ENCODE assay signal across 8 cellular contexts in the genomic region with DNA sequence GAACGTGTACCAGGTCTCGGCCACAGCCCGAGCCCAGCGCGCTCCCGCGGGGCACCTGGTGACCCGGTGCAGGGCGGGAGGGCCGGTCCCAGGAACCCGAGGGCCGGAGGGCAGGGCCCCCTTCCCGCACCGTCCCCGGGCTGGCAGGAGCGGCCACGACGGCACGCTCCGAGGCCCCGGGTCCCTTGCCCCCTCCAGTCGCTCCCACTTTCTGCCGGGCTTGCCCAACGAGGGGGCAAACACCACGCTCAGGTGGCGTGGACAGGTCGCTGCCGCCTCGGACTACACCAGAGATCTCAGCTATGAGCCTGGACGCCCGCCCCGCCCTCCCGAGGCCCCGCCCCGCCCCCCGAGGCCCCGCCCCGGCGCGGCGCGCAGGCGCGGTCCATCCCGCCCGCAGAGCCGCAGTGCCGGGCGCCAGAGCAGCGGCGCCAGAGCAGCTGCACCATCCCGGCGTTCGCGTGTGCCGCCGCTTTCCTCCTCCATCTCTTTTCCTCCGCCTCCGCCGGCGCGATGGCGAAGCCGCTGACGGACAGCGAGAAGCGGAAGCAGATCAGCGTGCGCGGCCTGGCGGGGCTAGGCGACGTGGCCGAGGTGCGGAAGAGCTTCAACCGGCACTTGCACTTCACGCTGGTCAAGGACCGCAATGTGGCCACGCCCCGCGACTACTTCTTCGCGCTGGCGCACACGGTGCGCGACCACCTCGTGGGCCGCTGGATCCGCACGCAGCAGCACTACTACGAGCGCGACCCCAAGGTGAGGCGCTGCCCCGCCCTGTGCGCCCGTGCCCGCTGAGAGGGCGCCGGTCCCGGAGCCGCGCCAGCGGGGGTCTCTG. TPM values are rescaled to one million over a fixed set of nuclear protein-coding genes. Genes with fewer than 3 reads are reported as not detected.
DNase-seq lines count a peak whose midpoint lies in the region; ATAC-seq and TF ChIP-seq lines count a peak whose summit lies in the region.

A gene (plus strand): TSS at position 420 of the 835 bp plus-strand sequence. CDS start 94 bp downstream, at position 514.

- DNase-seq in EH (ENCODE audit: low read depth): peak; percentile 88
- DNase-seq in activated T-helper 2 cell treated with anti-CD3 and anti-CD28 coated beads, Interferon-gamma antibody, Interleukin-2, Interleukin-4, amounts not matched to agents 10 μg/mL and 5 μg/mL and 100 μg/mL, durations not matched to agents 14 hours and 24 hours and 36 hours (ENCODE audit: low spot score): peak; percentile 69
- peak; percentile 70 for DNase-seq in fibroblast of peridontal ligament (ENCODE audit: extremely low read depth)
- peak; percentile 68 for DNase-seq in natural killer cell
- DNase-seq in stimulated activated naive CD4-positive, alpha-beta T cell treated with Interleukin-2 at 50 U/mL for 16 hours (lab: John Stamatoyannopoulos, UW): peak; percentile 58

- H3K36me3 Mint-ChIP-seq in activated T-helper 2 cell treated with anti-CD3 and anti-CD28 coated beads, Interferon-gamma antibody, Interleukin-2, Interleukin-4, amounts not matched to agents 10 μg/mL and 5 μg/mL and 100 μg/mL, durations not matched to agents 14 hours and 24 hours and 36 hours (ENCODE audit: low read depth): peaks cover 15% of the 10 kb centered on the region
- H3K36me3 Mint-ChIP-seq in natural killer cell: no peaks in the 10 kb centered on the region

- peaks cover 35% of the 10 kb centered on the region for H3K4me1 Mint-ChIP-seq in activated T-helper 2 cell treated with anti-CD3 and anti-CD28 coated beads, Interferon-gamma antibody, Interleukin-2, Interleukin-4, amounts not matched to agents 10 μg/mL and 5 μg/mL and 100 μg/mL, durations not matched to agents 14 hours and 24 hours and 36 hours (ENCODE audit: low read depth)
- peaks cover 28 to 40% of the 10 kb centered on the region in 2 donors for H3K4me1 Mint-ChIP-seq in natural killer cell

- peaks cover 7% of the 10 kb centered on the region for H3K27me3 Mint-ChIP-seq in activated T-helper 2 cell treated with anti-CD3 and anti-CD28 coated beads, Interferon-gamma antibody, Interleukin-2, Interleukin-4, amounts not matched to agents 10 μg/mL and 5 μg/mL and 100 μg/mL, durations not matched to agents 14 hours and 24 hours and 36 hours (ENCODE audit: low read depth)
- peaks cover 7 to 9% of the 10 kb centered on the region in 2 donors for H3K27me3 Mint-ChIP-seq in natural killer cell (ENCODE audit: low read depth in 2 of 2)

- H3K27ac ChIP-seq in KOPT-K1 (ENCODE audit: low read depth, low read length, poor library complexity, severe bottlenecking): peak within 1 kb of the TSS; percentile 81

- peaks cover 7% of the 10 kb centered on the region; the same call in 1 of the 2 replicates for H3K36me3 ChIP-seq in KOPT-K1 (ENCODE audit: insufficient read depth, low read length)

- no peaks in the 10 kb centered on the region for H3K9me3 ChIP-seq in KOPT-K1 (ENCODE audit: insufficient read depth, low read length, poor library complexity, severe bottlenecking)

- H3K27ac Mint-ChIP-seq in activated T-helper 2 cell treated with anti-CD3 and anti-CD28 coated beads, Interferon-gamma antibody, Interleukin-2, Interleukin-4, amounts not matched to agents 10 μg/mL and 5 μg/mL and 100 μg/mL, durations not matched to agents 14 hours and 24 hours and 36 hours: peak within 1 kb of the TSS; percentile 82
- peak within 1 kb of the TSS; percentile 74 to 79 for H3K27ac Mint-ChIP-seq in natural killer cell

- peak within 1 kb of the TSS; percentile 93 for H3K4me3 Mint-ChIP-seq in activated T-helper 2 cell treated with anti-CD3 and anti-CD28 coated beads, Interferon-gamma antibody, Interleukin-2, Interleukin-4, amounts not matched to agents 10 μg/mL and 5 μg/mL and 100 μg/mL, durations not matched to agents 14 hours and 24 hours and 36 hours (ENCODE audit: low read depth)
- H3K4me3 Mint-ChIP-seq in natural killer cell: peak within 1 kb of the TSS; percentile 97

- no peaks in the 10 kb centered on the region for H3K9me3 Mint-ChIP-seq in activated T-helper 2 cell treated with anti-CD3 and anti-CD28 coated beads, Interferon-gamma antibody, Interleukin-2, Interleukin-4, amounts not matched to agents 10 μg/mL and 5 μg/mL and 100 μg/mL, durations not matched to agents 14 hours and 24 hours and 36 hours
- H3K9me3 Mint-ChIP-seq in natural killer cell: no peaks in the 10 kb centered on the region

- intact Hi-C loops in activated T-helper 2 cell treated with anti-CD3 and anti-CD28 coated beads, Interferon-gamma antibody, Interleukin-2, Interleukin-4, amounts not matched to agents 10 μg/mL and 5 μg/mL and 100 μg/mL, durations not matched to agents 14 hours and 24 hours and 36 hours (cut with micrococcal nuclease): loop anchor here (1.0 to 5.0 kb wide), 7 partner anchors 10 to 256 kb away; a partner anchor contains a TSS
- intact Hi-C loops in natural killer cell (cut with micrococcal nuclease): loop anchor here (1.0 to 2.0 kb wide), 4 partner anchors 53 to 256 kb away; a partner anchor contains a TSS

- peak; percentile 99 for TF ChIP-seq POLR2A in Raji (IDR thresholded peaks at IDR 0.05; ENCODE audit: insufficient read depth, low read depth, low read length)

- TF ChIP-seq CTCF in natural killer cell (IDR thresholded peaks at IDR 0.05): no peak

- ATAC-seq in GM21825 (IDR thresholded peaks at IDR 0.05; ENCODE audit: unreplicated experiment): peak; percentile 63
- ATAC-seq in natural killer cell: peak; percentile 89 to 91 (median 90)

RNA-seq across cellular contexts. Expression of the gene that starts here (rescaled TPM):
- 34.5 and 37.1 TPM in 2 replicates for total RNA-seq in activated T-helper 2 cell treated with anti-CD3 and anti-CD28 coated beads, Interferon-gamma antibody, Interleukin-2, Interleukin-4, amounts not matched to agents 10 μg/mL and 5 μg/mL and 100 μg/mL, durations not matched to agents 14 hours and 24 hours and 36 hours
- 10 to 100 TPM; 39.4 to 55.4 (median 47.0) TPM for total RNA-seq in natural killer cell

Comparison
In these comparisons a context has a peak if more than half of its experiments do, and no peak if none do; other contexts are left out.
1. Peak in every context shown above with its lines: DNase-seq, ATAC-seq and H3K27ac ChIP-seq.